In the genomic region with DNA sequence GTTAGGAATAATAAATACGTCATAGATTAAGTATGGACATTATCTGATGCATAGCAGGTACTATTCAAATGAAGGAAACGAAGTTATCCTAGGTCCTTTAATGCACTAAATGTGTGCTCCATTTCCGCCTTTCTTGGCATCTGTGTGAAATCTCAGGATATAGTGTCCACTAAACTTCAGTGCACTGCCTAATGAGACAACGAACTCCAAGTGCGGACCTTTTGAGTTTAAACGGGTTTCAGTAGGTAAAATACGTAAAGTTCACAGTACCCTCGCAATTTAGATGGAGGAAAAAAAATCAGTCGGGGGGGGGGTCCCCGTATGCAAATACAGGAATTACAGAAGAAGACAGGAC, we compare ENCODE assay signal across 8 cellular contexts. TPM values are rescaled to one million over a fixed set of nuclear protein-coding genes. Genes with fewer than 3 reads are reported as not detected.
DNase-seq lines count a peak whose midpoint lies in the region; ATAC-seq and TF ChIP-seq lines count a peak whose summit lies in the region.

No MANE protein-coding gene starts in this region.

- H3K27me3 ChIP-seq in mononuclear cell (ENCODE audit: insufficient read depth, low read length): no peaks in the 10 kb centered on the region

- ATAC-seq in HG03457 (IDR thresholded peaks at IDR 0.05; ENCODE audit: unreplicated experiment): no peak

- peak overlapping the region; percentile 79 for H3K4me3 Mint-ChIP-seq in chondrocyte (ENCODE audit: unreplicated experiment)

- DNase-seq in NCI-H510A treated with DMSO at 0.1 percent for 48 hours (lab: John Stamatoyannopoulos, UW) (peak; percentile 31), NCI-H510A (lab: John Stamatoyannopoulos, UW) (no peak), LNCaP clone FGC (ENCODE audit: low read depth) (no peak), chondrocyte (ENCODE audit: low spot score) (no peak), UCSD-AML1 (lab: John Stamatoyannopoulos, UW; ENCODE audit: unreplicated experiment) (no peak), activated gamma-delta T cell (lab: John Stamatoyannopoulos, UW) (no peak)

- peak overlapping the region; percentile 68 for H3K4me3 ChIP-seq in LNCaP clone FGC (ENCODE audit: low read depth, low read length)
- peak overlapping the region; percentile 99 for H3K4me3 ChIP-seq in mononuclear cell (ENCODE audit: low read length)

- H3K4me1 Mint-ChIP-seq in chondrocyte (ENCODE audit: low read depth): peaks cover 20% of the 10 kb centered on the region

- H3K27ac Mint-ChIP-seq in chondrocyte (ENCODE audit: unreplicated experiment): peak overlapping the region; percentile 89

- TF ChIP-seq CTCF in LNCaP clone FGC (IDR thresholded peaks at IDR 0.05; ENCODE audit: control insufficient read depth, extremely low read depth, insufficient read depth): no peak
- TF ChIP-seq CTCF in chondrocyte (IDR thresholded peaks at IDR 0.05): no peak

- H3K4me1 ChIP-seq in mononuclear cell (ENCODE audit: insufficient read depth, low read length): peaks cover 18% of the 10 kb centered on the region

- no peaks in the 10 kb centered on the region for H3K27me3 Mint-ChIP-seq in chondrocyte (ENCODE audit: low read depth)

- no peaks in the 10 kb centered on the region for H3K36me3 Mint-ChIP-seq in chondrocyte (ENCODE audit: low read depth)

- no peaks in the 10 kb centered on the region for H3K9me3 ChIP-seq in mononuclear cell (ENCODE audit: low read depth, low read length)

- H3K9me3 Mint-ChIP-seq in chondrocyte (ENCODE audit: low read depth): no peaks in the 10 kb centered on the region

RNA-seq across cellular contexts. Expression of gene REL, which starts 0.8 kb away (rescaled TPM):
- total RNA-seq in chondrocyte (4.9 to 6.8 TPM (median 5.4 TPM) in 3 replicates), mononuclear cell (211 TPM)

Comparison
In these comparisons a context has a peak if more than half of its experiments do, and no peak if none do; other contexts are left out.
1. RNA of gene REL, which starts 0.8 kb away (total RNA-seq): 211 TPM in mononuclear cell (single experiment); 4.9 to 6.8 TPM in chondrocyte; every median in the first group is over 10 times any median in the second.